In the genomic region with DNA sequence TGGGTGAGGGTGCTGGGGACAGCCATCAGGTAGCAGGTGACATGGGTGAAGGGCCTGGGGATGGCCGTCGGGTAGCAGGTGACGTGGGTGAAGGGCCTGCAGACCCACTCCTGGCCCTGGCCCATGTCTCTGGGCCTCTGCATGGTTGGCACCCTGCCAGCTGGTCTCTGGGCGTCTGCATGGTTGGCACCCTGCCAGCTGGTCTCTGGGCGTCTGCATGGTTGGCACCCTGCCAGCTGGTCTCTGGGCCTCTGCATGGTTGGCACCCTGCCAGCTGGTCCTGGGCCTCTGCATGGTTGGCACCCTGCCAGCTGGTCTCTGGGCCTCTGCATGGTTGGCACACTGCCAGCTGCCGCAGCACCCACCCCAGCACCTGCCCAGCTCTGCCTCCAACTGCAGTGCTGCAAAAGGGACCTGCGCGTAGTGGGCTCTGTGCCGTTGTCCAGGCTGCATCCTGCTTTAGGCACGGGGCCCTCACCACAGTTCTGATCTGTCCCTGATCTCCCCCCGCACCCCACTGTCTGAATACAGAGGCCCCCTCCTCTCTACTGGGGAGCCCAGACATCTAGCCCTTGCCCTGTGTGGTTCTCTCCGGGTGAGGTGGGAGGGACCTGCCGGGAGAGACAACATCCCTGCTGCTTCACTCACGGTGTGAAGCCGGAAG, we compare ENCODE assay signal across 1 cellular context.
A peak's percentile ranks its signal among the peaks of the same experiment; 100 is the strongest.
TF ChIP-seq lines count a peak whose summit lies in the region.
"Not testable (repeated sequence)": the region's sequence is repeated elsewhere in the genome, so short reads cannot be mapped to it uniquely, and the experiment has no call there.

No MANE protein-coding gene starts in this region.

TF ChIP-seq in HepG2, 621 proteins besides CTCF, POLR2A, EP300 and RAD21 (continues in another document):
- TF ChIP-seq MED1 (CRISPR knock-in tag; IDR thresholded peaks at IDR 0.05) (0 out of 2 replicates have a peak, but pooled peaks have one; percentile 16), REPIN1 (CRISPR knock-in tag; IDR thresholded peaks at IDR 0.05; ENCODE audit: borderline replicate concordance, low read depth) (peak; percentile 73), ZGPAT (CRISPR knock-in tag; IDR thresholded peaks at IDR 0.05) (peak; percentile 30; the same call in 1 of the 2 replicates), PHF21A (CRISPR knock-in tag; IDR thresholded peaks at IDR 0.05) (peak; percentile 35; the same call in 1 of the 2 replicates), FOXO4 (CRISPR knock-in tag; conservative IDR thresholded peaks at IDR 0.05) (0 out of 2 replicates have a peak, but pooled peaks have one; percentile 55), NFIC (IDR thresholded peaks at IDR 0.05; ENCODE audit: low read length) (peak; percentile 93), TEAD3 (CRISPR knock-in tag; optimal IDR thresholded peaks at IDR 0.05; ENCODE audit: borderline replicate concordance) (peak; percentile 19), RARA (CRISPR knock-in tag; IDR thresholded peaks at IDR 0.05) (0 out of 2 replicates have a peak, but pooled peaks have one; percentile 14), TFAP4 (IDR thresholded peaks at IDR 0.05; ENCODE audit: borderline replicate concordance, low read depth) (peak; percentile 35; the same call in 1 of the 2 replicates), ZNF430 (CRISPR knock-in tag; IDR thresholded peaks at IDR 0.05) (0 out of 2 replicates have a peak, but pooled peaks have one; percentile 24), HIC2 (CRISPR knock-in tag; IDR thresholded peaks at IDR 0.05; ENCODE audit: low read depth) (peak; percentile 87), SALL1 (CRISPR knock-in tag; IDR thresholded peaks at IDR 0.05) (peak; percentile 52; the same call in 1 of the 2 replicates), NFIB (CRISPR knock-in tag; IDR thresholded peaks at IDR 0.05; ENCODE audit: borderline replicate concordance) (peak; percentile 100), ZBTB7A (CRISPR knock-in tag; IDR thresholded peaks at IDR 0.05) (peak; percentile 51; the same call in 1 of the 2 replicates), GATAD2A (CRISPR knock-in tag; IDR thresholded peaks at IDR 0.05) (peak; percentile 58), TBX2 (CRISPR knock-in tag; IDR thresholded peaks at IDR 0.05; ENCODE audit: borderline replicate concordance) (0 out of 2 replicates have a peak, but pooled peaks have one; percentile 37), GATAD1 (CRISPR knock-in tag; IDR thresholded peaks at IDR 0.05) (peak; percentile 19; the same call in 1 of the 2 replicates), ZNF160 (CRISPR knock-in tag; IDR thresholded peaks at IDR 0.05) (0 out of 2 replicates have a peak, but pooled peaks have one; percentile 27), ZFY (CRISPR knock-in tag; IDR thresholded peaks at IDR 0.05) (0 out of 2 replicates have a peak, but pooled peaks have one; percentile 20), HNRNPL (IDR thresholded peaks at IDR 0.05; ENCODE audit: low read depth, low read length) (peak; percentile 86), SOX6 (CRISPR knock-in tag; IDR thresholded peaks at IDR 0.05) (peak; percentile 56), ZNF556 (CRISPR knock-in tag; IDR thresholded peaks at IDR 0.05; ENCODE audit: borderline replicate concordance) (peak; percentile 31; the same call in 1 of the 2 replicates), HDAC1 (CRISPR knock-in tag; IDR thresholded peaks at IDR 0.05) (peak; percentile 75), ZNF768 (CRISPR knock-in tag; IDR thresholded peaks at IDR 0.05) (peak; percentile 12; the same call in 1 of the 2 replicates), GTF2F1 (IDR thresholded peaks at IDR 0.05; ENCODE audit: low read length) (peak; percentile 85), ZFX (CRISPR knock-in tag; IDR thresholded peaks at IDR 0.05; ENCODE audit: low read depth) (peak; percentile 56; the same call in 1 of the 2 replicates)
- TF ChIP-seq, protein P1, sequence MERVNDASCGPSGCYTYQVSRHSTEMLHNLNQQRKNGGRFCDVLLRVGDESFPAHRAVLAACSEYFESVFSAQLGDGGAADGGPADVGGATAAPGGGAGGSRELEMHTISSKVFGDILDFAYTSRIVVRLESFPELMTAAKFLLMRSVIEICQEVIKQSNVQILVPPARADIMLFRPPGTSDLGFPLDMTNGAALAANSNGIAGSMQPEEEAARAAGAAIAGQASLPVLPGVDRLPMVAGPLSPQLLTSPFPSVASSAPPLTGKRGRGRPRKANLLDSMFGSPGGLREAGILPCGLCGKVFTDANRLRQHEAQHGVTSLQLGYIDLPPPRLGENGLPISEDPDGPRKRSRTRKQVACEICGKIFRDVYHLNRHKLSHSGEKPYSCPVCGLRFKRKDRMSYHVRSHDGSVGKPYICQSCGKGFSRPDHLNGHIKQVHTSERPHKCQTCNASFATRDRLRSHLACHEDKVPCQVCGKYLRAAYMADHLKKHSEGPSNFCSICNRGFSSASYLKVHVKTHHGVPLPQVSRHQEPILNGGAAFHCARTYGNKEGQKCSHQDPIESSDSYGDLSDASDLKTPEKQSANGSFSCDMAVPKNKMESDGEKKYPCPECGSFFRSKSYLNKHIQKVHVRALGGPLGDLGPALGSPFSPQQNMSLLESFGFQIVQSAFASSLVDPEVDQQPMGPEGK (CRISPR knock-in tag; IDR thresholded peaks at IDR 0.05): 0 out of 2 replicates have a peak, but pooled peaks have one; percentile 52
- TF ChIP-seq, protein P2, sequence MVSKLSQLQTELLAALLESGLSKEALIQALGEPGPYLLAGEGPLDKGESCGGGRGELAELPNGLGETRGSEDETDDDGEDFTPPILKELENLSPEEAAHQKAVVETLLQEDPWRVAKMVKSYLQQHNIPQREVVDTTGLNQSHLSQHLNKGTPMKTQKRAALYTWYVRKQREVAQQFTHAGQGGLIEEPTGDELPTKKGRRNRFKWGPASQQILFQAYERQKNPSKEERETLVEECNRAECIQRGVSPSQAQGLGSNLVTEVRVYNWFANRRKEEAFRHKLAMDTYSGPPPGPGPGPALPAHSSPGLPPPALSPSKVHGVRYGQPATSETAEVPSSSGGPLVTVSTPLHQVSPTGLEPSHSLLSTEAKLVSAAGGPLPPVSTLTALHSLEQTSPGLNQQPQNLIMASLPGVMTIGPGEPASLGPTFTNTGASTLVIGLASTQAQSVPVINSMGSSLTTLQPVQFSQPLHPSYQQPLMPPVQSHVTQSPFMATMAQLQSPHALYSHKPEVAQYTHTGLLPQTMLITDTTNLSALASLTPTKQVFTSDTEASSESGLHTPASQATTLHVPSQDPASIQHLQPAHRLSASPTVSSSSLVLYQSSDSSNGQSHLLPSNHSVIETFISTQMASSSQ (IDR thresholded peaks at IDR 0.05; ENCODE audit: low read depth): not testable (repeated sequence)
- TF ChIP-seq, protein P2 (CRISPR knock-in tag; IDR thresholded peaks at IDR 0.05; ENCODE audit: borderline replicate concordance): 0 out of 2 replicates have a peak, but pooled peaks have one; percentile 17
- TF ChIP-seq, protein P3, sequence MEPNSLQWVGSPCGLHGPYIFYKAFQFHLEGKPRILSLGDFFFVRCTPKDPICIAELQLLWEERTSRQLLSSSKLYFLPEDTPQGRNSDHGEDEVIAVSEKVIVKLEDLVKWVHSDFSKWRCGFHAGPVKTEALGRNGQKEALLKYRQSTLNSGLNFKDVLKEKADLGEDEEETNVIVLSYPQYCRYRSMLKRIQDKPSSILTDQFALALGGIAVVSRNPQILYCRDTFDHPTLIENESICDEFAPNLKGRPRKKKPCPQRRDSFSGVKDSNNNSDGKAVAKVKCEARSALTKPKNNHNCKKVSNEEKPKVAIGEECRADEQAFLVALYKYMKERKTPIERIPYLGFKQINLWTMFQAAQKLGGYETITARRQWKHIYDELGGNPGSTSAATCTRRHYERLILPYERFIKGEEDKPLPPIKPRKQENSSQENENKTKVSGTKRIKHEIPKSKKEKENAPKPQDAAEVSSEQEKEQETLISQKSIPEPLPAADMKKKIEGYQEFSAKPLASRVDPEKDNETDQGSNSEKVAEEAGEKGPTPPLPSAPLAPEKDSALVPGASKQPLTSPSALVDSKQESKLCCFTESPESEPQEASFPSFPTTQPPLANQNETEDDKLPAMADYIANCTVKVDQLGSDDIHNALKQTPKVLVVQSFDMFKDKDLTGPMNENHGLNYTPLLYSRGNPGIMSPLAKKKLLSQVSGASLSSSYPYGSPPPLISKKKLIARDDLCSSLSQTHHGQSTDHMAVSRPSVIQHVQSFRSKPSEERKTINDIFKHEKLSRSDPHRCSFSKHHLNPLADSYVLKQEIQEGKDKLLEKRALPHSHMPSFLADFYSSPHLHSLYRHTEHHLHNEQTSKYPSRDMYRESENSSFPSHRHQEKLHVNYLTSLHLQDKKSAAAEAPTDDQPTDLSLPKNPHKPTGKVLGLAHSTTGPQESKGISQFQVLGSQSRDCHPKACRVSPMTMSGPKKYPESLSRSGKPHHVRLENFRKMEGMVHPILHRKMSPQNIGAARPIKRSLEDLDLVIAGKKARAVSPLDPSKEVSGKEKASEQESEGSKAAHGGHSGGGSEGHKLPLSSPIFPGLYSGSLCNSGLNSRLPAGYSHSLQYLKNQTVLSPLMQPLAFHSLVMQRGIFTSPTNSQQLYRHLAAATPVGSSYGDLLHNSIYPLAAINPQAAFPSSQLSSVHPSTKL (CRISPR knock-in tag; IDR thresholded peaks at IDR 0.05): 0 out of 2 replicates have a peak, but pooled peaks have one; percentile 18
- TF ChIP-seq, protein P4, sequence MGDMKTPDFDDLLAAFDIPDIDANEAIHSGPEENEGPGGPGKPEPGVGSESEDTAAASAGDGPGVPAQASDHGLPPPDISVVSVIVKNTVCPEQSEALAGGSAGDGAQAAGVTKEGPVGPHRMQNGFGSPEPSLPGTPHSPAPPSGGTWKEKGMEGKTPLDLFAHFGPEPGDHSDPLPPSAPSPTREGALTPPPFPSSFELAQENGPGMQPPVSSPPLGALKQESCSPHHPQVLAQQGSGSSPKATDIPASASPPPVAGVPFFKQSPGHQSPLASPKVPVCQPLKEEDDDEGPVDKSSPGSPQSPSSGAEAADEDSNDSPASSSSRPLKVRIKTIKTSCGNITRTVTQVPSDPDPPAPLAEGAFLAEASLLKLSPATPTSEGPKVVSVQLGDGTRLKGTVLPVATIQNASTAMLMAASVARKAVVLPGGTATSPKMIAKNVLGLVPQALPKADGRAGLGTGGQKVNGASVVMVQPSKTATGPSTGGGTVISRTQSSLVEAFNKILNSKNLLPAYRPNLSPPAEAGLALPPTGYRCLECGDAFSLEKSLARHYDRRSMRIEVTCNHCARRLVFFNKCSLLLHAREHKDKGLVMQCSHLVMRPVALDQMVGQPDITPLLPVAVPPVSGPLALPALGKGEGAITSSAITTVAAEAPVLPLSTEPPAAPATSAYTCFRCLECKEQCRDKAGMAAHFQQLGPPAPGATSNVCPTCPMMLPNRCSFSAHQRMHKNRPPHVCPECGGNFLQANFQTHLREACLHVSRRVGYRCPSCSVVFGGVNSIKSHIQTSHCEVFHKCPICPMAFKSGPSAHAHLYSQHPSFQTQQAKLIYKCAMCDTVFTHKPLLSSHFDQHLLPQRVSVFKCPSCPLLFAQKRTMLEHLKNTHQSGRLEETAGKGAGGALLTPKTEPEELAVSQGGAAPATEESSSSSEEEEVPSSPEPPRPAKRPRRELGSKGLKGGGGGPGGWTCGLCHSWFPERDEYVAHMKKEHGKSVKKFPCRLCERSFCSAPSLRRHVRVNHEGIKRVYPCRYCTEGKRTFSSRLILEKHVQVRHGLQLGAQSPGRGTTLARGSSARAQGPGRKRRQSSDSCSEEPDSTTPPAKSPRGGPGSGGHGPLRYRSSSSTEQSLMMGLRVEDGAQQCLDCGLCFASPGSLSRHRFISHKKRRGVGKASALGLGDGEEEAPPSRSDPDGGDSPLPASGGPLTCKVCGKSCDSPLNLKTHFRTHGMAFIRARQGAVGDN (CRISPR knock-in tag; IDR thresholded peaks at IDR 0.05): peak; percentile 39; the same call in 1 of the 2 replicates
- not testable (repeated sequence) for TF ChIP-seq SOX6 (IDR thresholded peaks at IDR 0.05)
